Comparison of ENCODE assay signal across 34 cellular contexts in genomic region chr3:135093121-135093520, GRCh38.
"Had no signal": no experiment of that assay in that cellular context is flagged by ENCODE, and none has a peak within 500 bp of the region (broad histone marks: within the 10 kb centered on the region; RNA-seq: fewer than 3 reads in every experiment).

No MANE protein-coding gene starts in this region.

- H3K4me3 ChIP-seq: MG63 had no signal

- DNase-seq: Karpas-422, Kasumi-1, KG1, MG63, MM.1S, MV-4-11, NCI-H1048, NCI-H1092, NCI-H1092 treated with DMSO at 0.1 percent for 48 hours, NCI-H1105, NCI-H1105 treated with DMSO at 0.1 percent for 48 hours, NCI-H1417, NCI-H1417 treated with DMSO at 0.1 percent for 48 hours, NCI-H1436, NCI-H1436 treated with DMSO at 0.1 percent for 48 hours, NCI-H146, NCI-H1694, NCI-H1694 treated with DMSO at 0.1 percent for 48 hours, NCI-H187, NCI-H187 treated with DMSO at 0.1 percent for 48 hours, NCI-H1930, NCI-H2029 treated with DMSO at 0.1 percent for 48 hours, NCI-H2081, NCI-H2081 treated with DMSO at 0.1 percent for 48 hours, NCI-H2107, NCI-H2171, NCI-H2171 treated with DMSO at 0.1 percent for 48 hours, NCI-H2227 treated with DMSO at 0.1 percent for 48 hours, NCI-H226, NCI-H345, NCI-H446, NCI-H446 treated with DMSO at 0.1 percent for 48 hours, NCI-H510A had no signal

- H3K27ac ChIP-seq: KMS-11 had no signal

- H3K36me3 ChIP-seq: MG63 had no signal

- H3K9me3 ChIP-seq: MG63 had no signal
